ENCODE assay signal across 8 cellular contexts in genomic region chr18:30142870-30143269, GRCh38.
"Had no signal": no experiment of that assay in that cellular context is flagged by ENCODE, and none has a peak within 500 bp of the region (broad histone marks: within the 10 kb centered on the region; RNA-seq: fewer than 3 reads in every experiment).

No MANE protein-coding gene starts in this region.

- ATAC-seq: HCT116, K562 had no signal

- H3K9me3 ChIP-seq: HAP-1 had no signal

- H3K4me3 ChIP-seq: HAP-1, K562 had no signal

- H3K27ac ChIP-seq: HL-60 had no signal

- DNase-seq: GOT3, H7, IMR-90, KG1 had no signal

- H3K4me1 ChIP-seq: HAP-1 had no signal

- H3K36me3 ChIP-seq: HAP-1 had no signal
